8 cellular contexts compared by ENCODE assay signal in genomic region chr10:69278446-69278963, GRCh38. TPM values are rescaled to one million over a fixed set of nuclear protein-coding genes. Genes with fewer than 3 reads are reported as not detected.
DNase-seq lines count a peak whose midpoint lies in the region; ATAC-seq and FAIRE-seq lines count a peak whose summit lies in the region.

HK1 (plus strand) TSS chr10:69278496.

- no peaks in the 10 kb centered on the region for H3K4me1 Mint-ChIP-seq in activated naive CD8-positive, alpha-beta T cell treated with anti-CD3 and anti-CD28 coated beads, Interleukin-2, amount 10 ng/mL, durations not matched to agents 7 days and 5 days

- H3K4me3 Mint-ChIP-seq in activated naive CD8-positive, alpha-beta T cell treated with anti-CD3 and anti-CD28 coated beads, Interleukin-2, amount 10 ng/mL, durations not matched to agents 7 days and 5 days = no peak within 1 kb of the TSS

- POLR2A ChIA-PET in activated naive CD8-positive, alpha-beta T cell treated with anti-CD3 and anti-CD28 coated beads, Interleukin-2, amount 10 ng/mL, durations not matched to agents 7 days and 5 days (lab: Charles Lee) = no interaction called here

- FAIRE-seq in G401.6 (lab: Jason Lieb, UNC) = peak; percentile 42

- no peak for DNase-seq in activated naive CD8-positive, alpha-beta T cell treated with anti-CD3 and anti-CD28 coated beads, Interleukin-2, amount 10 ng/mL, durations not matched to agents 7 days and 5 days
- no peak for DNase-seq in cardiac septum (ENCODE audit: low spot score)
- DNase-seq in pulmonary artery endothelial cell (ENCODE audit: low read depth, low spot score) = peak; percentile 26
- no peak for DNase-seq in SW480 (ENCODE audit: low spot score)
- DNase-seq in COR-L47 (lab: John Stamatoyannopoulos, UW) = no peak
- no peak for DNase-seq in AG08396 (ENCODE audit: low spot score)

- no peaks in the 10 kb centered on the region for H3K9me3 Mint-ChIP-seq in activated naive CD8-positive, alpha-beta T cell treated with anti-CD3 and anti-CD28 coated beads, Interleukin-2, amount 10 ng/mL, durations not matched to agents 7 days and 5 days

- peaks cover 6% of the 10 kb centered on the region for H3K27me3 Mint-ChIP-seq in activated naive CD8-positive, alpha-beta T cell treated with anti-CD3 and anti-CD28 coated beads, Interleukin-2, amount 10 ng/mL, durations not matched to agents 7 days and 5 days

- no peak within 1 kb of the TSS for H3K27ac Mint-ChIP-seq in activated naive CD8-positive, alpha-beta T cell treated with anti-CD3 and anti-CD28 coated beads, Interleukin-2, amount 10 ng/mL, durations not matched to agents 7 days and 5 days

- H3K36me3 Mint-ChIP-seq in activated naive CD8-positive, alpha-beta T cell treated with anti-CD3 and anti-CD28 coated beads, Interleukin-2, amount 10 ng/mL, durations not matched to agents 7 days and 5 days = no peaks in the 10 kb centered on the region

- intact Hi-C loops in cardiac septum (cut with DNase I) = no loop called here

- no peak for ATAC-seq in activated naive CD8-positive, alpha-beta T cell treated with anti-CD3 and anti-CD28 coated beads, Interleukin-2, amount 10 ng/mL, durations not matched to agents 7 days and 5 days (ENCODE audit: low read depth)
- no peak for ATAC-seq in GM18517 (IDR thresholded peaks at IDR 0.05; ENCODE audit: unreplicated experiment)

RNA-seq across cellular contexts. Expression of gene HK1, which starts in this region (rescaled TPM):
- 100 to 1,000 TPM; 118 to 123 TPM for total RNA-seq in activated naive CD8-positive, alpha-beta T cell treated with anti-CD3 and anti-CD28 coated beads, Interleukin-2, amount 10 ng/mL, durations not matched to agents 7 days and 5 days
- total RNA-seq in cardiac septum (315 TPM), pulmonary artery endothelial cell (157 and 201 TPM in 2 replicates)
